11 cellular contexts compared by ENCODE assay signal in genomic region chr14:35295845-35296161, GRCh38. TPM values are rescaled to one million over a fixed set of nuclear protein-coding genes. Genes with fewer than 3 reads are reported as not detected.
DNase-seq lines count a peak whose midpoint lies in the region; ATAC-seq and TF ChIP-seq lines count a peak whose summit lies in the region.
"Had no signal": no experiment of that assay in that cellular context is flagged by ENCODE, and none has a peak within 500 bp of the region (broad histone marks: within the 10 kb centered on the region; RNA-seq: fewer than 3 reads in every experiment).

No MANE protein-coding gene starts in this region.

- peak overlapping the region; percentile 38 for H3K27ac ChIP-seq in A673 (ENCODE audit: low read depth, low read length, poor library complexity, severe bottlenecking)
- H3K27ac ChIP-seq in CD4-positive, alpha-beta memory T cell (ENCODE audit: low read depth, low read length): peak overlapping the region; percentile 25
- no peak overlapping the region for H3K27ac ChIP-seq in mesendoderm (ENCODE audit: low read depth, low read length)

- peak overlapping the region; percentile 34 to 98 (median 62) for H3K4me3 Mint-ChIP-seq in CD4-positive, alpha-beta memory T cell
- H3K4me3 Mint-ChIP-seq in activated CD4-positive, alpha-beta memory T cell treated with anti-CD3 and anti-CD28 coated beads for 36 hours: peak overlapping the region; percentile 47

- no peak overlapping the region for H2BK5ac ChIP-seq in mesendoderm (ENCODE audit: low read length)

- peaks cover 10% of the 10 kb centered on the region for H3K79me1 ChIP-seq in mesendoderm (ENCODE audit: low read length)

- no peak overlapping the region for H2BK15ac ChIP-seq in mesendoderm (replicated peaks; ENCODE audit: low read depth)

- no peak overlapping the region for H2AK5ac ChIP-seq in mesendoderm (ENCODE audit: low read length)

- H3K27ac Mint-ChIP-seq in CD4-positive, alpha-beta memory T cell: peak overlapping the region in 6 of 7 donors; percentile 53 to 98 (median 79)
- peak overlapping the region; percentile 69 for H3K27ac Mint-ChIP-seq in activated CD4-positive, alpha-beta memory T cell treated with anti-CD3 and anti-CD28 coated beads for 36 hours

- DNase-seq in A673 (ENCODE audit: low spot score) (no peak), mesendoderm (no peak), 8988T (no peak), Ammon's horn (ENCODE audit: low spot score) (no peak)
- DNase-seq in CD4-positive, alpha-beta memory T cell: no peak
- DNase-seq in activated CD4-positive, alpha-beta memory T cell treated with anti-CD3 and anti-CD28 coated beads for 36 hours: no peak
- DNase-seq: cerebellar nuclear complex; NCI-H187 treated with DMSO at 0.1 percent for 48 hours; stimulated activated CD8-positive, alpha-beta memory T cell treated with anti-CD3 and anti-CD28 coated beads, Interleukin-4, amount 100 ng/mL, for 48 hours had no signal

- no peak for ATAC-seq in HG03135 (IDR thresholded peaks at IDR 0.05; ENCODE audit: unreplicated experiment)
- ATAC-seq in HG02973 (IDR thresholded peaks at IDR 0.05; ENCODE audit: unreplicated experiment): no peak

- H3K4ac ChIP-seq in mesendoderm (ENCODE audit: low read depth, low read length): no peak overlapping the region

- no peak overlapping the region for H3K4me3 ChIP-seq in A673 (ENCODE audit: low read depth, low read length, poor library complexity, severe bottlenecking)
- no peak overlapping the region for H3K4me3 ChIP-seq in CD4-positive, alpha-beta memory T cell (ENCODE audit: low read length in 2 of 2)
- no peak overlapping the region for H3K4me3 ChIP-seq in mesendoderm (ENCODE audit: low read length)

- H3K23ac ChIP-seq in mesendoderm (ENCODE audit: low read length): no peak overlapping the region

- H3K27me3 ChIP-seq in A673 (replicated peaks; ENCODE audit: insufficient read depth, low read depth, low read length, poor library complexity) (no peaks in the 10 kb centered on the region), mesendoderm (ENCODE audit: insufficient read depth, low read length, poor library complexity) (no peaks in the 10 kb centered on the region)
- no peaks in the 10 kb centered on the region for H3K27me3 ChIP-seq in CD4-positive, alpha-beta memory T cell (ENCODE audit: insufficient read depth, low read length)

- H2BK120ac ChIP-seq in mesendoderm (ENCODE audit: low read depth, low read length): no peak overlapping the region

- TF ChIP-seq CTCF in A673 (conservative IDR thresholded peaks at IDR 0.05; ENCODE audit: low read depth, low read length): no peak

- H3K4me1 Mint-ChIP-seq in CD4-positive, alpha-beta memory T cell: peaks cover 42 to 74% (median 59%) of the 10 kb centered on the region in 4 donors
- peaks cover 51% of the 10 kb centered on the region for H3K4me1 Mint-ChIP-seq in activated CD4-positive, alpha-beta memory T cell treated with anti-CD3 and anti-CD28 coated beads for 36 hours (ENCODE audit: low read depth)

- peaks cover 0 to 2% (median 0%) of the 10 kb centered on the region in 8 donors for H3K9me3 Mint-ChIP-seq in CD4-positive, alpha-beta memory T cell
- H3K9me3 Mint-ChIP-seq in activated CD4-positive, alpha-beta memory T cell treated with anti-CD3 and anti-CD28 coated beads for 36 hours: no peaks in the 10 kb centered on the region

- no peaks in the 10 kb centered on the region for H3K27me3 Mint-ChIP-seq in CD4-positive, alpha-beta memory T cell
- no peaks in the 10 kb centered on the region for H3K27me3 Mint-ChIP-seq in activated CD4-positive, alpha-beta memory T cell treated with anti-CD3 and anti-CD28 coated beads for 36 hours

- H3K18ac ChIP-seq in mesendoderm (ENCODE audit: low read length): no peak overlapping the region

- H3K36me3 ChIP-seq in A673 (ENCODE audit: insufficient read depth, low read length, poor library complexity, severe bottlenecking) (no peaks in the 10 kb centered on the region), mesendoderm (ENCODE audit: control insufficient read depth, insufficient read depth, low read length) (peaks cover 2% of the 10 kb centered on the region)
- no peaks in the 10 kb centered on the region for H3K36me3 ChIP-seq in CD4-positive, alpha-beta memory T cell (ENCODE audit: insufficient read depth, low read length)

- H3K9ac ChIP-seq in mesendoderm (ENCODE audit: low read length): peak overlapping the region; percentile 29

- H4K5ac ChIP-seq in mesendoderm (ENCODE audit: low read length): no peak overlapping the region

- H3K4me1 ChIP-seq in A673 (ENCODE audit: insufficient read depth, low read length, poor library complexity, severe bottlenecking) (peaks cover 21% of the 10 kb centered on the region), mesendoderm (ENCODE audit: control insufficient read depth, low read depth, low read length) (peaks cover 5% of the 10 kb centered on the region)
- H3K4me1 ChIP-seq in CD4-positive, alpha-beta memory T cell (ENCODE audit: insufficient read depth, low read length): peaks cover 76% of the 10 kb centered on the region

- peak overlapping the region; percentile 56 for H3K56ac ChIP-seq in mesendoderm (ENCODE audit: low read length)

- H3K4me2 ChIP-seq in mesendoderm (ENCODE audit: low read length): peak overlapping the region; percentile 8

- H3K36me3 Mint-ChIP-seq in CD4-positive, alpha-beta memory T cell: peaks cover 4 to 23% of the 10 kb centered on the region in 2 donors
- H3K36me3 Mint-ChIP-seq in activated CD4-positive, alpha-beta memory T cell treated with anti-CD3 and anti-CD28 coated beads for 36 hours: peaks cover 36% of the 10 kb centered on the region

- H3K79me2 ChIP-seq in mesendoderm (ENCODE audit: control insufficient read depth, insufficient read depth, low read length): peaks cover 70% of the 10 kb centered on the region

- no TSS peak for BruUV-seq in A673 (replicated peaks; lab: Mats Ljungman, UMichigan)

- intact Hi-C loops in A673 (cut with micrococcal nuclease; ENCODE audit: unreplicated experiment): loop anchor here (10.0 kb wide), 1 partner anchor 171 kb away; the partner anchor contains the start of genes PPP2R3C and PRORP
- intact Hi-C loops in CD4-positive, alpha-beta memory T cell (cut with micrococcal nuclease): no loop called here
- intact Hi-C loops in activated CD4-positive, alpha-beta memory T cell treated with anti-CD3 and anti-CD28 coated beads for 36 hours (cut with micrococcal nuclease): no loop called here

- CTCF ChIA-PET in A673 (lab: Charles Lee): no interaction called here
- CTCF ChIA-PET in CD4-positive, alpha-beta memory T cell (lab: Charles Lee; ENCODE audit: partially characterized antibody): interaction anchor here (0.6 kb wide), 1 partner anchor 177 kb away, joined by 3 read pairs; no protein-coding TSS in a partner anchor
- CTCF ChIA-PET in activated CD4-positive, alpha-beta memory T cell treated with anti-CD3 and anti-CD28 coated beads for 36 hours (lab: Charles Lee): interaction anchor here (1.3 kb wide), 1 partner anchor 113 kb away, joined by 4 read pairs; no protein-coding TSS in a partner anchor

- POLR2A ChIA-PET in A673 (lab: Charles Lee; ENCODE audit: low non-redundant PET): interaction anchor here (0.7 kb wide), 1 partner anchor 40 kb away, joined by 5 read pairs; no protein-coding TSS in a partner anchor
- POLR2A ChIA-PET in CD4-positive, alpha-beta memory T cell (lab: Charles Lee; ENCODE audit: partially characterized antibody): interaction anchor here (0.8 to 7.6 kb wide), 2 partner anchors 108 to 250 kb away, joined by 3 to 167 read pairs; partner anchors contain the start of genes FAM177A1 and NFKBIA
- POLR2A ChIA-PET in activated CD4-positive, alpha-beta memory T cell treated with anti-CD3 and anti-CD28 coated beads for 36 hours (lab: Charles Lee): interaction anchor here (0.6 kb wide), 1 partner anchor 38 kb away, joined by 3 read pairs; no protein-coding TSS in a partner anchor

- no peaks in the 10 kb centered on the region for H3K9me3 ChIP-seq in A673 (ENCODE audit: low read depth, low read length, poor library complexity, severe bottlenecking)
- no peaks in the 10 kb centered on the region for H3K9me3 ChIP-seq in CD4-positive, alpha-beta memory T cell (ENCODE audit: control insufficient read depth in 1 of 2, low read length in 2 of 2)

- no peak overlapping the region for H4K8ac ChIP-seq in mesendoderm (ENCODE audit: low read depth, low read length)

- WGBS in mesendoderm (ENCODE audit: extremely low coverage, insufficient coverage, low lambda C conversion rate): no CpG with 5 or more reads among the region's 1 CpG

RNA-seq across cellular contexts. Expression of gene PSMA6, which starts 3.6 kb away (rescaled TPM):
- 364 and 392 TPM in 2 replicates for total RNA-seq in A673 (2021)
- 10 to 100 TPM; 84.6 to 86.2 TPM for total RNA-seq in CD4-positive, alpha-beta memory T cell
- polyA plus RNA-seq in CD4-positive, alpha-beta memory T cell: 100 to 1,000 TPM; 329 to 413 TPM
- total RNA-seq in activated CD4-positive, alpha-beta memory T cell treated with anti-CD3 and anti-CD28 coated beads for 36 hours: 100 to 1,000 TPM; 407 to 425 TPM
- polyA plus RNA-seq in mesendoderm (2013, experiment 1 of 2): 410 TPM
- 407 TPM for polyA plus RNA-seq in mesendoderm (2013, experiment 2 of 2)
